26 cellular contexts compared by ENCODE assay signal in genomic region chr5:141543053-141543452, GRCh38. TPM values are rescaled to one million over a fixed set of nuclear protein-coding genes. Genes with fewer than 3 reads are reported as not detected.
DNase-seq lines count a peak whose midpoint lies in the region; ATAC-seq, FAIRE-seq and TF ChIP-seq lines count a peak whose summit lies in the region.
"Had no signal": no experiment of that assay in that cellular context is flagged by ENCODE, and none has a peak within 500 bp of the region (broad histone marks: within the 10 kb centered on the region; RNA-seq: fewer than 3 reads in every experiment).

No MANE protein-coding gene starts in this region.

- intact Hi-C loops in natural killer cell (cut with micrococcal nuclease) (no loop called here), dorsolateral prefrontal cortex (cut with DNase I) (no loop called here)

- no peak for FAIRE-seq in bronchial epithelial cell (lab: Jason Lieb, UNC)
- FAIRE-seq: A549, GM12878, H54 had no signal

- H3K4me1 Mint-ChIP-seq in natural killer cell: peaks cover 32 to 48% of the 10 kb centered on the region in 2 donors
- peaks cover 28 to 29% of the 10 kb centered on the region in 2 donors for H3K4me1 Mint-ChIP-seq in natural killer cell treated with Interleukin-12 subunit alpha and Interleukin-12 subunit beta and Interleukin-15 and Interleukin-18, amount 100 ng/mL, for 72 hours (ENCODE audit: low read depth in 2 of 2)
- H3K4me1 Mint-ChIP-seq: CD14-positive monocyte had no signal

- H3K4me3 ChIP-seq in bronchial epithelial cell (ENCODE audit: low read depth, low read length): no peak overlapping the region
- no peak overlapping the region for H3K4me3 ChIP-seq in dorsolateral prefrontal cortex
- H3K4me3 ChIP-seq: A549; BLaER1 treated with 17β-estradiol and CSF1 and Interleukin-3, amounts not matched to agents 10 nM and 100 nM; GM12878; HAP-1 had no signal

- peaks cover 14% of the 10 kb centered on the region for H3K36me3 Mint-ChIP-seq in natural killer cell
- peaks cover 27% of the 10 kb centered on the region for H3K36me3 Mint-ChIP-seq in natural killer cell treated with Interleukin-12 subunit alpha and Interleukin-12 subunit beta and Interleukin-15 and Interleukin-18, amount 100 ng/mL, for 72 hours

- TF ChIP-seq CTCF in natural killer cell (IDR thresholded peaks at IDR 0.05) (no peak), bronchial epithelial cell (IDR thresholded peaks at IDR 0.05; ENCODE audit: insufficient read depth, low read length, severe bottlenecking) (no peak), dorsolateral prefrontal cortex (IDR thresholded peaks at IDR 0.05 in 54 of 56, conservative IDR thresholded peaks at IDR 0.05 in 2 of 56; ENCODE audit: low read depth in 1 of 56, partially characterized antibody in 56 of 56) (no peak)

- ATAC-seq in natural killer cell (no peak), esophagus mucosa (peak; percentile 71), GM21786 (IDR thresholded peaks at IDR 0.05; ENCODE audit: unreplicated experiment) (no peak)
- ATAC-seq in natural killer cell treated with Interleukin-12 subunit alpha and Interleukin-12 subunit beta and Interleukin-15 and Interleukin-18, amount 100 ng/mL, for 72 hours: no peak
- ATAC-seq: A549, GM12878 had no signal

- H3K27ac ChIP-seq in dorsolateral prefrontal cortex: no peak overlapping the region
- H3K27ac ChIP-seq: A549; BLaER1 treated with 17β-estradiol and CSF1 and Interleukin-3, amounts not matched to agents 10 nM and 100 nM had no signal

- H3K27me3 ChIP-seq in bronchial epithelial cell (ENCODE audit: control insufficient read depth, insufficient read depth, low read length): no peaks in the 10 kb centered on the region
- no peaks in the 10 kb centered on the region for H3K27me3 ChIP-seq in dorsolateral prefrontal cortex
- H3K27me3 ChIP-seq: BE2C; BLaER1 treated with 17β-estradiol and CSF1 and Interleukin-3, amounts not matched to agents 10 nM and 100 nM had no signal

- no peaks in the 10 kb centered on the region for H3K27me3 Mint-ChIP-seq in natural killer cell (ENCODE audit: low read depth in 2 of 2)
- no peaks in the 10 kb centered on the region for H3K27me3 Mint-ChIP-seq in natural killer cell treated with Interleukin-12 subunit alpha and Interleukin-12 subunit beta and Interleukin-15 and Interleukin-18, amount 100 ng/mL, for 72 hours
- H3K27me3 Mint-ChIP-seq: CD4-positive, alpha-beta T cell; CD8-positive, alpha-beta memory T cell had no signal

- DNase-seq in natural killer cell (no peak), bronchial epithelial cell (ENCODE audit: low read depth) (peak; percentile 52), GM03348 (ENCODE audit: low spot score) (no peak), dorsolateral prefrontal cortex (no peak)
- no peak for DNase-seq in natural killer cell treated with Interleukin-12 subunit alpha and Interleukin-12 subunit beta and Interleukin-15 and Interleukin-18, amount 100 ng/mL, for 72 hours (ENCODE audit: low spot score)
- DNase-seq: 8988T; ACHN; AML-193; BE2C; Calu3; CD4-positive, alpha-beta T cell; CD8-positive, alpha-beta memory T cell; COR-L47; DMS53; DMS79 treated with DMSO at 0.1 percent for 48 hours; GF-D8; GOT3 had no signal

- H3K27ac Mint-ChIP-seq in natural killer cell: peak overlapping the region; percentile 36 to 67
- no peak overlapping the region for H3K27ac Mint-ChIP-seq in natural killer cell treated with Interleukin-12 subunit alpha and Interleukin-12 subunit beta and Interleukin-15 and Interleukin-18, amount 100 ng/mL, for 72 hours
- H3K27ac Mint-ChIP-seq: CD4-positive, alpha-beta T cell had no signal

- no peak overlapping the region for H3K4me3 Mint-ChIP-seq in natural killer cell
- H3K4me3 Mint-ChIP-seq in natural killer cell treated with Interleukin-12 subunit alpha and Interleukin-12 subunit beta and Interleukin-15 and Interleukin-18, amount 100 ng/mL, for 72 hours: no peak overlapping the region
- H3K4me3 Mint-ChIP-seq: CD14-positive monocyte; CD4-positive, alpha-beta T cell; CD8-positive, alpha-beta memory T cell had no signal

- peaks cover 2 to 6% of the 10 kb centered on the region in 2 donors for H3K9me3 Mint-ChIP-seq in natural killer cell
- H3K9me3 Mint-ChIP-seq in natural killer cell treated with Interleukin-12 subunit alpha and Interleukin-12 subunit beta and Interleukin-15 and Interleukin-18, amount 100 ng/mL, for 72 hours: peaks cover 3% of the 10 kb centered on the region

- H3K36me3 ChIP-seq in bronchial epithelial cell (ENCODE audit: control insufficient read depth, insufficient read depth, low read length): peaks cover 6% of the 10 kb centered on the region

RNA-seq across cellular contexts. Expression of gene PCDHGC5, which starts 54.2 kb away (rescaled TPM):
- under 1 TPM; 0.31 to 0.97 (median 0.50) TPM for total RNA-seq in natural killer cell
- total RNA-seq in natural killer cell treated with Interleukin-12 subunit alpha and Interleukin-12 subunit beta and Interleukin-15 and Interleukin-18, amount 100 ng/mL, for 72 hours: under 1 TPM in 1 of 2 donors, not detected in 1; 0.17 TPM
- total RNA-seq in bronchial epithelial cell: 0.26 and 0.77 TPM in 2 replicates
- 1.0 TPM for total RNA-seq in esophagus mucosa
- 10 to 100 TPM; 21.8 to 82.1 (median 50.7) TPM for total RNA-seq in dorsolateral prefrontal cortex
- total RNA-seq: CD4-positive, alpha-beta T cell; CD8-positive, alpha-beta memory T cell had no signal

RNA-seq across cellular contexts. Expression of gene PCDHGC4, which starts 58.2 kb away (rescaled TPM):
- total RNA-seq in natural killer cell: under 1 TPM; 0.31 to 0.84 (median 0.45) TPM
- total RNA-seq in natural killer cell treated with Interleukin-12 subunit alpha and Interleukin-12 subunit beta and Interleukin-15 and Interleukin-18, amount 100 ng/mL, for 72 hours: under 1 TPM in 1 of 2 donors, not detected in 1; 0.26 TPM
- 0.53 and 0.90 TPM in 2 replicates for total RNA-seq in bronchial epithelial cell
- total RNA-seq in esophagus mucosa: 1.1 TPM
- 10 to 100 TPM in 118 of 120 experiments, 1 to 10 TPM in 2; 9.0 to 35.3 (median 19.4) TPM for total RNA-seq in dorsolateral prefrontal cortex
- total RNA-seq: CD4-positive, alpha-beta T cell; CD8-positive, alpha-beta memory T cell; G401 had no signal

Comparison
In these comparisons a context has a peak if more than half of its experiments do, and no peak if none do; other contexts are left out.
1. H3K27ac Mint-ChIP-seq: peak in natural killer cell (2 of 2); none in natural killer cell treated with Interleukin-12 subunit alpha and Interleukin-12 subunit beta and Interleukin-15 and Interleukin-18, amount 100 ng/mL, for 72 hours (0 of 2).
2. RNA of gene PCDHGC5, which starts 54.2 kb away (total RNA-seq): 21.8 to 82.1 TPM in dorsolateral prefrontal cortex; 1.0 TPM in esophagus mucosa (single experiment), 0.31 to 0.97 TPM in natural killer cell, 0.26 to 0.77 TPM in bronchial epithelial cell and 0.17 TPM in natural killer cell treated with Interleukin-12 subunit alpha and Interleukin-12 subunit beta and Interleukin-15 and Interleukin-18, amount 100 ng/mL, for 72 hours; every median in the first group is over 10 times any median in the second.